In genomic region chr1:26826261-26827201, GRCh38 we compare ENCODE assay signal across 8 cellular contexts. TPM values are rescaled to one million over a fixed set of nuclear protein-coding genes. Genes with fewer than 3 reads are reported as not detected.
DNase-seq lines count a peak whose midpoint lies in the region; ATAC-seq, FAIRE-seq and TF ChIP-seq lines count a peak whose summit lies in the region.

A gene with protein sequence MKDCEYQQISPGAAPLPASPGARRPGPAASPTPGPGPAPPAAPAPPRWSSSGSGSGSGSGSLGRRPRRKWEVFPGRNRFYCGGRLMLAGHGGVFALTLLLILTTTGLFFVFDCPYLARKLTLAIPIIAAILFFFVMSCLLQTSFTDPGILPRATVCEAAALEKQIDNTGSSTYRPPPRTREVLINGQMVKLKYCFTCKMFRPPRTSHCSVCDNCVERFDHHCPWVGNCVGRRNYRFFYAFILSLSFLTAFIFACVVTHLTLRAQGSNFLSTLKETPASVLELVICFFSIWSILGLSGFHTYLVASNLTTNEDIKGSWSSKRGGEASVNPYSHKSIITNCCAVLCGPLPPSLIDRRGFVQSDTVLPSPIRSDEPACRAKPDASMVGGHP (plus strand): TSS chr1:26826688. CDS start chr1:26826805, 117 bp downstream.

- H3K9me2 ChIP-seq in MM.1S (replicated peaks; ENCODE audit: insufficient read depth, low read length) = no peaks in the 10 kb centered on the region

- no peak for FAIRE-seq in GM12878 (lab: Jason Lieb, UNC)

- POLR2A ChIA-PET in GM12878 (lab: Charles Lee) = interaction anchor here (0.6 to 1.0 kb wide), 3 partner anchors 11 to 32 kb away, joined by 3 to 6 read pairs (median 5); no protein-coding TSS in a partner anchor

- TF ChIP-seq EP300 in GM12878 (IDR thresholded peaks at IDR 0.05; ENCODE audit: borderline replicate concordance in 1 of 2, control insufficient read depth in 1 of 2, low read depth in 2 of 2, low read length in 2 of 2) = no peak
- TF ChIP-seq EP300 in sigmoid colon (IDR thresholded peaks at IDR 0.05) = no peak

- H2AFZ ChIP-seq in MM.1S (ENCODE audit: low read length) (peak within 1 kb of the TSS; percentile 90), GM12878 (ENCODE audit: control insufficient read depth, low read depth, low read length) (peak within 1 kb of the TSS; percentile 96)

- H3K4me3 ChIP-seq in MM.1S (ENCODE audit: low read length) = peak within 1 kb of the TSS; percentile 64
- peak within 1 kb of the TSS; percentile 86 for H3K4me3 ChIP-seq in GM12878
- peak within 1 kb of the TSS; percentile 68 to 90 (median 86) for H3K4me3 ChIP-seq in sigmoid colon

- WGBS in GM12878 (ENCODE audit: insufficient coverage, insufficient replicate concordance, low lambda C conversion rate, missing lambda C conversion rate) = 1% methylated on average over 58 of the region's 114 CpGs
- WGBS in sigmoid colon, 2 donors = 1% methylated on average over 114 of the region's 114 CpGs

- H3K79me2 ChIP-seq in MM.1S (ENCODE audit: low read length) (peaks cover 49% of the 10 kb centered on the region), GM12878 (ENCODE audit: control insufficient read depth, insufficient read depth, low read length) (peaks cover 50% of the 10 kb centered on the region)

- BruUV-seq in GM12878 (replicated peaks; lab: Mats Ljungman, UMichigan) = no TSS peak

- CTCF ChIA-PET in GM12878 (lab: Yijun Ruan, JAX) = interaction anchor here (1.9 to 3.9 kb wide), 3 partner anchors 13 to 36 kb away, joined by 6 to 23 read pairs (median 21); no protein-coding TSS in a partner anchor

- peak within 1 kb of the TSS; percentile 70 for H3K9ac ChIP-seq in MM.1S (ENCODE audit: low read length)
- H3K9ac ChIP-seq in GM12878 (ENCODE audit: control insufficient read depth, insufficient read depth, low read length) = peak within 1 kb of the TSS; percentile 82

- intact Hi-C loops in GM12878 (cut with micrococcal nuclease; ENCODE audit: unreplicated experiment) (loop anchor here (5.0 kb wide), 1 partner anchor 41 kb away; no protein-coding TSS in a partner anchor), sigmoid colon (cut with DNase I) (loop anchor here (1.0 kb wide), 1 partner anchor 39 kb away; no protein-coding TSS in a partner anchor)

- RAD21 ChIA-PET in GM12878 (lab: Charles Lee; ENCODE audit: unreplicated experiment) = interaction anchor here (1.0 to 2.2 kb wide), 2 partner anchors 12 to 36 kb away, joined by 4 to 5 read pairs; no protein-coding TSS in a partner anchor

- H3K9me3 ChIP-seq in MM.1S (replicated peaks; ENCODE audit: insufficient read depth, low read length) = no peaks in the 10 kb centered on the region
- no peaks in the 10 kb centered on the region for H3K9me3 ChIP-seq in GM12878 (replicated peaks; ENCODE audit: control insufficient read depth, insufficient read depth, low read length)
- H3K9me3 ChIP-seq in sigmoid colon = no peaks in the 10 kb centered on the region

- TF ChIP-seq CTCF in MM.1S (IDR thresholded peaks at IDR 0.05; ENCODE audit: low read length) (peak; percentile 28), GM12878 (IDR thresholded peaks at IDR 0.05 in 2 of 3, conservative IDR thresholded peaks at IDR 0.05 in 1 of 3; ENCODE audit: control insufficient read depth in 2 of 3, extremely low read depth in 1 of 3, insufficient read depth in 1 of 3, low read depth in 3 of 3, low read length in 3 of 3) (peak; percentile 31 to 64 (median 54); a peak in 5 of 6 replicates), sigmoid colon (IDR thresholded peaks at IDR 0.05) (peak; percentile 16 to 44 (median 28))

- SMC1A ChIA-PET in GM12878 (lab: Charles Lee; ENCODE audit: uncharacterized antibody, unreplicated experiment) = no interaction called here

- H3K4me1 ChIP-seq in MM.1S (ENCODE audit: low read length) = peaks cover 27% of the 10 kb centered on the region
- peaks cover 18% of the 10 kb centered on the region for H3K4me1 ChIP-seq in GM12878 (ENCODE audit: control insufficient read depth, insufficient read depth, low read length)
- peaks cover 0 to 40% (median 33%) of the 10 kb centered on the region in 4 donors for H3K4me1 ChIP-seq in sigmoid colon

- peak within 1 kb of the TSS; percentile 82 for H3K4me2 ChIP-seq in MM.1S (ENCODE audit: low read depth, low read length)
- peak within 1 kb of the TSS; percentile 99 for H3K4me2 ChIP-seq in GM12878 (ENCODE audit: control insufficient read depth, insufficient read depth)

- TF ChIP-seq RAD21 in GM12878 (IDR thresholded peaks at IDR 0.05; ENCODE audit: insufficient read depth, low read depth, low read length) = peak; percentile 18; the same call in 1 of the 2 replicates

- H3K36me3 ChIP-seq in MM.1S (replicated peaks; ENCODE audit: insufficient read depth, low read length) = no peaks in the 10 kb centered on the region
- peaks cover 0 to 4% of the 10 kb centered on the region in 2 experiments; a peak in 2 of 4 replicates for H3K36me3 ChIP-seq in GM12878 (ENCODE audit: control insufficient read depth in 2 of 2, insufficient read depth in 2 of 2, low read length in 1 of 2)
- H3K36me3 ChIP-seq in sigmoid colon = no peaks in the 10 kb centered on the region

- peak; percentile 97 for DNase-seq in GM03348 (ENCODE audit: low spot score)
- no peak for DNase-seq in H4 (ENCODE audit: low spot score)
- peak; percentile 73 for DNase-seq in MM.1S
- DNase-seq in T-helper 9 cell = peak; percentile 66
- DNase-seq in GM12878 (ENCODE audit: low read depth, low spot score) = no peak
- DNase-seq in iPS DF 4.7 (ENCODE audit: extremely low read depth, low spot score) = peak; percentile 16
- DNase-seq in sigmoid colon = peak; percentile 82

- in situ Hi-C loops in GM12878 (cut with MboI) = loop anchor here (5.0 kb wide), 1 partner anchor 49 kb away; no protein-coding TSS in a partner anchor

- peaks cover 5% of the 10 kb centered on the region; the same call in 1 of the 2 replicates for H3F3A ChIP-seq in MM.1S (ENCODE audit: insufficient read depth, low read length)

- H3K27ac ChIP-seq in MM.1S (ENCODE audit: low read length) = no peak within 1 kb of the TSS
- peak within 1 kb of the TSS; percentile 81 for H3K27ac ChIP-seq in GM12878 (ENCODE audit: control insufficient read depth, insufficient read depth)
- H3K27ac ChIP-seq in sigmoid colon = peak within 1 kb of the TSS; percentile 73 to 86 (median 83)

- no peaks in the 10 kb centered on the region for H3K27me3 ChIP-seq in MM.1S (replicated peaks; ENCODE audit: insufficient read depth, low read length)
- no peaks in the 10 kb centered on the region for H3K27me3 ChIP-seq in GM12878 (replicated peaks in 1 of 2; ENCODE audit: control insufficient read depth in 2 of 2, insufficient read depth in 2 of 2, low read length in 1 of 2)
- no peaks in the 10 kb centered on the region for H3K27me3 ChIP-seq in sigmoid colon

- peak; percentile 70 for TF ChIP-seq POLR2A in GM12878 (IDR thresholded peaks at IDR 0.05; ENCODE audit: low read depth, low read length)
- TF ChIP-seq POLR2A in sigmoid colon (IDR thresholded peaks at IDR 0.05) = no peak

- H4K20me1 ChIP-seq in MM.1S (ENCODE audit: insufficient read depth, low read length) (no peaks in the 10 kb centered on the region), GM12878 (ENCODE audit: control insufficient read depth, insufficient read depth) (no peaks in the 10 kb centered on the region)

- peak; percentile 78 for ATAC-seq in GM12878
- ATAC-seq in HG03378 (IDR thresholded peaks at IDR 0.05; ENCODE audit: unreplicated experiment) = no peak

TF ChIP-seq in GM12878, 131 proteins besides CTCF, POLR2A, EP300 and RAD21 (continues in another document):
- TF ChIP-seq CBX3 (IDR thresholded peaks at IDR 0.05; ENCODE audit: borderline replicate concordance, low read depth) (no peak), RELA (IDR thresholded peaks at IDR 0.05; ENCODE audit: borderline replicate concordance, partially characterized antibody) (peak; percentile 19), MYC (IDR thresholded peaks at IDR 0.05; ENCODE audit: insufficient read depth, insufficient read length, insufficient replicate concordance, low read length, severe bottlenecking) (peak; percentile 23), EGR1 (IDR thresholded peaks at IDR 0.05; ENCODE audit: borderline replicate concordance in 1 of 2, low read depth in 2 of 2, low read length in 2 of 2) (peak in 1 of 2 experiments; percentile 76; a peak in 1 of 3 replicates), POLR2AphosphoS5 (IDR thresholded peaks at IDR 0.05; ENCODE audit: low read length) (no peak; the same call in 1 of the 2 replicates), ZNF217 (IDR thresholded peaks at IDR 0.05) (0 out of 2 replicates have a peak, but pooled peaks have one; percentile 35)

RNA-seq across cellular contexts. Expression of the gene that starts here (rescaled TPM):
- 13.8 and 15.9 TPM in 2 replicates for total RNA-seq in H4 (2014; rRNA removed; shearing (Covaris generic))
- 51.2 and 54.8 TPM in 2 replicates for total RNA-seq in GM12878 (2013; cell fraction: nucleolus; rRNA removed)
- total RNA-seq in GM12878 (2014; rRNA removed) = 22.0 and 25.0 TPM in 2 replicates
- total RNA-seq in GM12878 (2014; rRNA removed; fragmentation: Illumina TruSeq; extraction: Trizol) = 17.3 and 17.6 TPM in 2 replicates
- 34.4 and 35.9 TPM in 2 replicates for total RNA-seq in GM12878 (2021)
- polyA plus RNA-seq in GM12878 (2011; ENCODE audit: low read depth) = 7.9 TPM
- 41.8 and 81.2 TPM in 2 replicates for polyA plus RNA-seq in GM12878 (2011; rRNA removed)
- 113 and 114 TPM in 2 replicates for polyA plus RNA-seq in GM12878 (2011; cell fraction: cytosol; rRNA removed)
- polyA plus RNA-seq in GM12878 (2011; cell fraction: nucleus; rRNA removed) = 122 and 163 TPM in 2 replicates
- 30.3 and 34.7 TPM in 2 replicates for polyA plus RNA-seq in GM12878 (2012)
- 31.7 and 39.1 TPM in 2 replicates for polyA plus RNA-seq in GM12878 (2014; fragmentation: Illumina TruSeq; extraction: Trizol)
- 1 to 10 TPM in 1 of 2 experiments, under 1 TPM in 1; 0.40 to 1.2 TPM for polyA plus RNA-seq in GM12878 (2014; fragmentation: Nextera tagmentation; extraction: Ambion mirVana)
- 40.7 and 42.7 TPM in 2 replicates for polyA plus RNA-seq in GM12878 (2014; rRNA removed)
- 1 to 10 TPM; 1.3 to 2.0 TPM for polyA plus RNA-seq in GM12878 (2016; fragmentation: Nextera tagmentation; extraction: Ambion mirVana)
- 65.5 and 92.0 TPM in 2 replicates for polyA minus RNA-seq in GM12878 (2011; rRNA and poly(A)+ RNA removed)
- polyA minus RNA-seq in GM12878 (2011; cell fraction: cytosol; rRNA and poly(A)+ RNA removed) = 22.5 and 32.2 TPM in 2 replicates
- 14.6 and 18.0 TPM in 2 replicates for polyA minus RNA-seq in GM12878 (2011; cell fraction: nucleus; rRNA and poly(A)+ RNA removed)
- 10 to 100 TPM in 2 of 4 donors, 1 to 10 TPM in 2; 7.5 to 13.6 (median 10.7) TPM for total RNA-seq in sigmoid colon
- 10 to 100 TPM; 12.0 to 19.4 (median 17.5) TPM for polyA plus RNA-seq in sigmoid colon

Comparison
In these comparisons a context has a peak if more than half of its experiments do, and no peak if none do; other contexts are left out.
1. DNase-seq: peak in GM03348 (single experiment), MM.1S (single experiment), T-helper 9 cell (single experiment), iPS DF 4.7 (single experiment) and sigmoid colon (single experiment); none in H4 (single experiment) and GM12878 (single experiment).
2. Peak in every context shown above with its lines, with median percentiles within 50 percentile points of each other: H3K4me3 ChIP-seq and CTCF ChIP-seq.